Comparison of ENCODE assay signal across 27 cellular contexts in genomic region chr1:201326710-201327109, GRCh38. TPM values are rescaled to one million over a fixed set of nuclear protein-coding genes. Genes with fewer than 3 reads are reported as not detected.
"Had no signal": no experiment of that assay in that cellular context is flagged by ENCODE, and none has a peak within 500 bp of the region (broad histone marks: within the 10 kb centered on the region; RNA-seq: fewer than 3 reads in every experiment).

No MANE protein-coding gene starts in this region.

- H3K27ac Mint-ChIP-seq: endodermal cell; nephron; stimulated activated naive B cell treated with anti-CD40 and anti-IgM and Interleukin-4, amounts not matched to agents 10 μg/mL and 1 μg/mL and 100 μg/mL, for 72 hours had no signal

- H3K9me3 ChIP-seq: gastroesophageal sphincter, left ventricle myocardium inferior, psoas muscle, thoracic aorta, transverse colon had no signal

- DNase-seq: dermis blood vessel endothelial cell; effector CD4-positive, alpha-beta T cell; endodermal cell; kidney; left cardiac atrium; left ventricle myocardium inferior; mesenchymal stem cell; naive B cell; occipital lobe; psoas muscle; retina; stimulated activated CD4-positive, alpha-beta T cell treated with anti-CD3 and anti-CD28 coated beads, Interleukin-2, amount 100 ng/mL, for 24 hours; stimulated activated CD4-positive, alpha-beta T cell treated with anti-CD3 and anti-CD28 coated beads, Interleukin-4, amount 100 ng/mL, for 4 hours; stimulated activated naive B cell treated with anti-CD40 and anti-IgM and Interleukin-4, amounts not matched to agents 10 μg/mL and 1 μg/mL and 100 μg/mL, for 72 hours; stimulated activated naive CD8-positive, alpha-beta T cell treated with anti-CD3 and anti-CD28 coated beads, Interleukin-15, amount 100 ng/mL, for 72 hours; transverse colon had no signal

- H3K36me3 ChIP-seq: gastroesophageal sphincter, left ventricle myocardium inferior, thoracic aorta, transverse colon had no signal

- H3K4me1 ChIP-seq: gastroesophageal sphincter, parathyroid adenoma, transverse colon had no signal

- ATAC-seq: gastroesophageal sphincter; left cardiac atrium; psoas muscle; sciatic nerve; stimulated activated naive B cell treated with anti-CD40 and anti-IgM and Interleukin-4, amounts not matched to agents 10 μg/mL and 1 μg/mL and 100 μg/mL, for 72 hours; stimulated activated naive CD8-positive, alpha-beta T cell treated with anti-CD3 and anti-CD28 coated beads, Interleukin-15, amount 100 ng/mL, for 72 hours had no signal

- H3K36me3 Mint-ChIP-seq: naive B cell; stimulated activated naive B cell treated with anti-CD40 and anti-IgM and Interleukin-4, amounts not matched to agents 10 μg/mL and 1 μg/mL and 100 μg/mL, for 72 hours had no signal

- FAIRE-seq: colon, kidney had no signal

- H3K27me3 Mint-ChIP-seq: central memory CD8-positive, alpha-beta T cell; stimulated activated naive B cell treated with anti-CD40 and anti-IgM and Interleukin-4, amounts not matched to agents 10 μg/mL and 1 μg/mL and 100 μg/mL, for 72 hours; stimulated activated naive CD8-positive, alpha-beta T cell treated with anti-CD3 and anti-CD28 coated beads, Interleukin-15, amount 100 ng/mL, for 72 hours had no signal

- H2AFZ ChIP-seq: hepatocyte, parathyroid adenoma had no signal

- H3K4me2 ChIP-seq: hepatocyte had no signal

- H3K27ac ChIP-seq: gastroesophageal sphincter, hepatocyte, left ventricle myocardium inferior, parathyroid adenoma, psoas muscle, thoracic aorta, transverse colon had no signal

- H3K9me3 Mint-ChIP-seq: central memory CD8-positive, alpha-beta T cell; endodermal cell; naive B cell; nephron; stimulated activated naive B cell treated with anti-CD40 and anti-IgM and Interleukin-4, amounts not matched to agents 10 μg/mL and 1 μg/mL and 100 μg/mL, for 72 hours; stimulated activated naive CD8-positive, alpha-beta T cell treated with anti-CD3 and anti-CD28 coated beads, Interleukin-15, amount 100 ng/mL, for 72 hours had no signal

- H3K9ac ChIP-seq: parathyroid adenoma had no signal

- H3K4me3 Mint-ChIP-seq: central memory CD8-positive, alpha-beta T cell; endodermal cell; nephron; stimulated activated naive B cell treated with anti-CD40 and anti-IgM and Interleukin-4, amounts not matched to agents 10 μg/mL and 1 μg/mL and 100 μg/mL, for 72 hours; stimulated activated naive CD8-positive, alpha-beta T cell treated with anti-CD3 and anti-CD28 coated beads, Interleukin-15, amount 100 ng/mL, for 72 hours had no signal

- H3K79me2 ChIP-seq: hepatocyte, parathyroid adenoma had no signal

- H3K4me3 ChIP-seq: gastroesophageal sphincter, hepatocyte, left ventricle myocardium inferior, lung, psoas muscle, thoracic aorta, transverse colon had no signal

- H3K27me3 ChIP-seq: gastroesophageal sphincter, hepatocyte, transverse colon had no signal

- H3K4me1 Mint-ChIP-seq: central memory CD8-positive, alpha-beta T cell; naive B cell; stimulated activated naive B cell treated with anti-CD40 and anti-IgM and Interleukin-4, amounts not matched to agents 10 μg/mL and 1 μg/mL and 100 μg/mL, for 72 hours; stimulated activated naive CD8-positive, alpha-beta T cell treated with anti-CD3 and anti-CD28 coated beads, Interleukin-15, amount 100 ng/mL, for 72 hours had no signal

RNA-seq across cellular contexts. Expression of gene PKP1, which starts 43.4 kb away (rescaled TPM):
- total RNA-seq: fibroblast of villous mesenchyme had no signal

RNA-seq across cellular contexts. Expression of gene TNNT2, which starts 50.8 kb away (rescaled TPM):
- total RNA-seq: dermis blood vessel endothelial cell, occipital lobe, subcutaneous adipose tissue had no signal
